33 cellular contexts compared by ENCODE assay signal in the genomic region with DNA sequence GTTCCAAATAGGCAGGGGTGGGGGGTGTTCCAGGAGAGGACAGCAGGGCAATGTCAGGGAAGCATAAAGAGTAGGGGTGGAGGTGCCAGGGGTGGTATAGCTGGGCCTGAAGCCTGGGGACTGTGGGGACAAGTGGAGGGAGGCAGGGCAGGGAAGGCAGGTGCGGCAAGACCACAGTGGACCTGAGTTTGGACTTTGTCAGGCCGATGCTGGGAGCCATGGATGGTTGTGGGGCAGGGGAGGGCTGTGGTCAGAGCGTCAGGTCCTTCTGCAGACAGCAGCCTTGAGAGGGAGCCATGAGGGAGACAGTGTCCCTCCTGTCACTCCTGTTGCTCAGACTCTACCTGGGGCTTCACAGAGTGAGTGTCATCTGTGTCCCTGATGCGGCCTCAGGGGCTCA.
"Had no signal": no experiment of that assay in that cellular context is flagged by ENCODE, and none has a peak within 500 bp of the region (broad histone marks: within the 10 kb centered on the region; RNA-seq: fewer than 3 reads in every experiment).

No MANE protein-coding gene starts in this region.

- H3K4me3 ChIP-seq: adrenal gland, body of pancreas, breast epithelium had no signal

- DNase-seq: activated CD4-positive, alpha-beta memory T cell treated with anti-CD3 and anti-CD28 coated beads for 36 hours; activated CD4-positive, alpha-beta T cell treated with anti-CD3 and anti-CD28 coated beads for 1 hour; activated CD4-positive, alpha-beta T cell treated with anti-CD3 and anti-CD28 coated beads for 36 hours; activated CD4-positive, alpha-beta T cell treated with anti-CD3 and anti-CD28 coated beads for 48 hours; activated CD4-positive, alpha-beta T cell treated with anti-CD3 and anti-CD28 coated beads, Interleukin-2, amount 10 ng/mL, durations not matched to agents 7 days and 5 days; activated CD4-positive, CD25-positive, alpha-beta regulatory T cell; activated CD8-positive, alpha-beta memory T cell treated with anti-CD3 and anti-CD28 coated beads, Interleukin-2, amount 50 U/mL, for 4 hours; activated CD8-positive, alpha-beta T cell treated with anti-CD3 and anti-CD28 coated beads for 36 hours; activated gamma-delta T cell treated with Interleukin-2 at 50 U/mL for 16 hours; activated naive CD4-positive, alpha-beta T cell; activated naive CD4-positive, alpha-beta T cell treated with anti-CD3 and anti-CD28 coated beads for 36 hours; activated naive CD4-positive, alpha-beta T cell treated with anti-CD3 and anti-CD28 coated beads, Interleukin-2, amount 50 U/mL, for 16 hours; activated naive CD8-positive, alpha-beta T cell treated with anti-CD3 and anti-CD28 coated beads for 36 hours; activated T-cell treated with anti-CD3 and anti-CD28 coated beads for 4 hours; activated T-cell treated with anti-CD3 and anti-CD28 coated beads, Interleukin-2, amount 50 U/mL, for 1 hour; activated T-cell treated with anti-CD3 and anti-CD28 coated beads, Interleukin-2, amount 50 U/mL, for 4 hours; activated T-cell treated with anti-CD3 and anti-CD28 coated beads, Interleukin-2, amount 50 U/mL, for 72 hours; adrenal gland; amniotic stem cell; aorta; body of pancreas; brain microvascular endothelial cell; central memory CD4-positive, alpha-beta T cell; SW 1271; T-helper 1 cell; T-helper 2 cell; T-helper 9 cell; WERI-Rb-1 had no signal

- H3K36me3 ChIP-seq: adrenal gland, brain microvascular endothelial cell, breast epithelium, WERI-Rb-1 had no signal

- ATAC-seq: activated CD4-positive, alpha-beta T cell treated with anti-CD3 and anti-CD28 coated beads for 36 hours; activated CD4-positive, CD25-positive, alpha-beta regulatory T cell treated with anti-CD3 and anti-CD28 coated beads, Interleukin-2, amount 50 U/mL, for 24 hours; activated CD8-positive, alpha-beta T cell treated with anti-CD3 and anti-CD28 coated beads for 36 hours; activated naive CD4-positive, alpha-beta T cell treated with anti-CD3 and anti-CD28 coated beads, Interleukin-2, amount 50 U/mL, for 72 hours; activated T-cell treated with anti-CD3 and anti-CD28 coated beads, Interleukin-2, amount 50 U/mL, for 4 hours; activated T-cell treated with anti-CD3 and anti-CD28 coated beads, Interleukin-2, amount 50 U/mL, for 72 hours; activated T-helper 17 cell treated with anti-CD3 and anti-CD28 coated beads, Interleukin-2, amount 50 U/mL, for 72 hours; body of pancreas; WTC11 had no signal

- H3K27me3 ChIP-seq: adrenal gland, body of pancreas, brain microvascular endothelial cell, breast epithelium had no signal

- H3K27ac ChIP-seq: adrenal gland, body of pancreas, brain microvascular endothelial cell, breast epithelium, WERI-Rb-1 had no signal

- H3K9me3 ChIP-seq: adrenal gland, body of pancreas, breast epithelium had no signal

- H3K4me1 ChIP-seq: adrenal gland, body of pancreas, breast epithelium had no signal
